In genomic region chr2:229596796-229597195, GRCh38 we compare ENCODE assay signal across 19 cellular contexts.
DNase-seq lines count a peak whose midpoint lies in the region; ATAC-seq, FAIRE-seq and TF ChIP-seq lines count a peak whose summit lies in the region.
"Had no signal": no experiment of that assay in that cellular context is flagged by ENCODE, and none has a peak within 500 bp of the region (broad histone marks: within the 10 kb centered on the region; RNA-seq: fewer than 3 reads in every experiment).

No MANE protein-coding gene starts in this region.

- H3K27ac ChIP-seq in HepG2 (ENCODE audit: extremely low read length, insufficient read depth, low read length) (no peak overlapping the region), right lobe of liver (no peak overlapping the region), GM12878 (ENCODE audit: control insufficient read depth, insufficient read depth) (no peak overlapping the region)
- H3K27ac ChIP-seq: 22Rv1, BLaER1, C4-2B, GM23248 had no signal

- POLR2A ChIA-PET in HepG2 (lab: Yijun Ruan, JAX) (no interaction called here), GM12878 (lab: Charles Lee) (no interaction called here)

- RAD21 ChIA-PET in GM12878 (lab: Charles Lee; ENCODE audit: unreplicated experiment): no interaction called here

- no peak for TF ChIP-seq RAD21 in HepG2 (CRISPR knock-in tag; IDR thresholded peaks at IDR 0.05)
- no peak for TF ChIP-seq RAD21 in GM12878 (IDR thresholded peaks at IDR 0.05; ENCODE audit: insufficient read depth, low read depth, low read length)

- ATAC-seq in HepG2 (no peak), right lobe of liver (no peak), GM12878 (no peak), HG03571 (IDR thresholded peaks at IDR 0.05; ENCODE audit: unreplicated experiment) (no peak)
- ATAC-seq: CD8-positive, alpha-beta T cell had no signal

- TF ChIP-seq EP300 in HepG2 (IDR thresholded peaks at IDR 0.05; ENCODE audit: low read depth in 2 of 2, low read length in 2 of 2) (no peak), HepG2 (CRISPR knock-in tag; IDR thresholded peaks at IDR 0.05; ENCODE audit: borderline replicate concordance) (no peak), GM12878 (IDR thresholded peaks at IDR 0.05; ENCODE audit: borderline replicate concordance in 1 of 2, control insufficient read depth in 1 of 2, low read depth in 2 of 2, low read length in 2 of 2) (no peak)

- TF ChIP-seq POLR2A in HepG2 (IDR thresholded peaks at IDR 0.05; ENCODE audit: insufficient read depth in 1 of 2, low read depth in 2 of 2, low read length in 2 of 2) (no peak), right lobe of liver (IDR thresholded peaks at IDR 0.05) (no peak), GM12878 (IDR thresholded peaks at IDR 0.05; ENCODE audit: low read depth, low read length) (no peak)

- intact Hi-C loops in HepG2 (cut with micrococcal nuclease; ENCODE audit: unreplicated experiment) (no loop called here), right lobe of liver (cut with DNase I) (no loop called here), GM12878 (cut with micrococcal nuclease; ENCODE audit: unreplicated experiment) (no loop called here)

- BruUV-seq in HepG2 (replicated peaks; lab: Mats Ljungman, UMichigan) (no TSS peak), GM12878 (replicated peaks; lab: Mats Ljungman, UMichigan) (no TSS peak)

- SMC1A ChIA-PET in GM12878 (lab: Charles Lee; ENCODE audit: uncharacterized antibody, unreplicated experiment): no interaction called here

- no peak for DNase-seq in HepG2 (ENCODE audit: low spot score)
- DNase-seq in right lobe of liver: no peak
- no peak for DNase-seq in GM12878 (ENCODE audit: low read depth, low spot score)
- no peak for DNase-seq in urothelium cell line (ENCODE audit: low spot score)
- DNase-seq in NCI-H774 (lab: John Stamatoyannopoulos, UW): no peak
- DNase-seq: Caco-2; CD4-positive, CD25-positive, alpha-beta regulatory T cell; CD8-positive, alpha-beta T cell; DMS153; EL; GDM1; GM23248 had no signal

- H3K9ac ChIP-seq in HepG2 (ENCODE audit: insufficient read depth, low read depth, low read length) (no peak overlapping the region), GM12878 (ENCODE audit: control insufficient read depth, insufficient read depth, low read length) (no peak overlapping the region)
- H3K9ac ChIP-seq: BLaER1, GM23248 had no signal

- in situ Hi-C loops in HepG2 (cut with HindIII; ENCODE audit: extremely low pct_ligation_motif_present, low pct_unique_long_range_greater_than_20kb) (no loop called here), GM12878 (cut with MboI) (no loop called here)

- no peak overlapping the region for H3K4me3 ChIP-seq in HepG2 (replicated peaks in 1 of 3; ENCODE audit: insufficient read depth in 1 of 3, low read depth in 2 of 3, low read length in 3 of 3)
- no peak overlapping the region for H3K4me3 ChIP-seq in right lobe of liver
- no peak overlapping the region for H3K4me3 ChIP-seq in GM12878
- H3K4me3 ChIP-seq: BLaER1, GM23248, HAP-1 had no signal

- CTCF ChIA-PET in HepG2 (lab: Yijun Ruan, JAX; ENCODE audit: low intra/inter-chr PET ratio, low total read pairs) (no interaction called here), GM12878 (lab: Yijun Ruan, JAX) (interaction anchor here (1.0 kb wide), 1 partner anchor 13 kb away, joined by 4 read pairs; no protein-coding TSS in a partner anchor)

- FAIRE-seq in HepG2 (lab: Jason Lieb, UNC) (no peak), GM12878 (lab: Jason Lieb, UNC) (no peak), urothelium cell line (lab: Jason Lieb, UNC) (peak; percentile 87)
- FAIRE-seq: A204.1, GM12892 had no signal

- H3K79me2 ChIP-seq in HepG2 (ENCODE audit: insufficient read depth, low read length): no peaks in the 10 kb centered on the region
- no peaks in the 10 kb centered on the region for H3K79me2 ChIP-seq in GM12878 (ENCODE audit: control insufficient read depth, insufficient read depth, low read length)

- H3K9me3 ChIP-seq in HepG2 (ENCODE audit: low read length) (no peaks in the 10 kb centered on the region), right lobe of liver (no peaks in the 10 kb centered on the region), GM12878 (replicated peaks; ENCODE audit: control insufficient read depth, insufficient read depth, low read length) (no peaks in the 10 kb centered on the region)
- H3K9me3 ChIP-seq: BLaER1, Caco-2, HAP-1 had no signal

- TF ChIP-seq CTCF in HepG2 (CRISPR knock-in tag; IDR thresholded peaks at IDR 0.05): no peak
- no peak for TF ChIP-seq CTCF in right lobe of liver (IDR thresholded peaks at IDR 0.05)
- no peak for TF ChIP-seq CTCF in GM12878 (IDR thresholded peaks at IDR 0.05 in 2 of 3, conservative IDR thresholded peaks at IDR 0.05 in 1 of 3; ENCODE audit: control insufficient read depth in 2 of 3, extremely low read depth in 1 of 3, insufficient read depth in 1 of 3, low read depth in 3 of 3, low read length in 3 of 3)

- H3K4me1 ChIP-seq in HepG2 (ENCODE audit: insufficient read depth, low read length) (no peaks in the 10 kb centered on the region), right lobe of liver (no peaks in the 10 kb centered on the region), GM12878 (ENCODE audit: control insufficient read depth, insufficient read depth, low read length) (no peaks in the 10 kb centered on the region)
- H3K4me1 ChIP-seq: Caco-2, HAP-1 had no signal

- H3K36me3 ChIP-seq in HepG2 (replicated peaks in 1 of 2; ENCODE audit: control insufficient read depth in 1 of 2, insufficient read depth in 2 of 2, low read length in 2 of 2) (no peaks in the 10 kb centered on the region), right lobe of liver (no peaks in the 10 kb centered on the region), GM12878 (ENCODE audit: control insufficient read depth in 2 of 2, insufficient read depth in 2 of 2, low read length in 1 of 2) (no peaks in the 10 kb centered on the region)
- H3K36me3 ChIP-seq: BLaER1, HAP-1 had no signal

- no peak overlapping the region for H3K4me2 ChIP-seq in HepG2 (ENCODE audit: low read depth, low read length)
- no peak overlapping the region for H3K4me2 ChIP-seq in GM12878 (ENCODE audit: control insufficient read depth, insufficient read depth)
- H3K4me2 ChIP-seq: BLaER1 had no signal

- no peaks in the 10 kb centered on the region for H4K20me1 ChIP-seq in HepG2 (ENCODE audit: insufficient read depth, low read length)
- no peaks in the 10 kb centered on the region for H4K20me1 ChIP-seq in GM12878 (ENCODE audit: control insufficient read depth, insufficient read depth)
- H4K20me1 ChIP-seq: BLaER1 had no signal

- peaks cover 0 to 2% of the 10 kb centered on the region in 2 experiments; a peak in 2 of 5 replicates for H3K27me3 ChIP-seq in HepG2 (ENCODE audit: control insufficient read depth in 1 of 2, insufficient read depth in 2 of 2, low read length in 2 of 2)
- no peaks in the 10 kb centered on the region for H3K27me3 ChIP-seq in right lobe of liver
- peaks cover 0 to 1% of the 10 kb centered on the region in 2 experiments; a peak in 2 of 4 replicates for H3K27me3 ChIP-seq in GM12878 (replicated peaks in 1 of 2; ENCODE audit: control insufficient read depth in 2 of 2, insufficient read depth in 2 of 2, low read length in 1 of 2)
- H3K27me3 ChIP-seq: BLaER1 had no signal

- H2AFZ ChIP-seq in HepG2 (ENCODE audit: low read length): no peak overlapping the region
- no peak overlapping the region for H2AFZ ChIP-seq in GM12878 (ENCODE audit: control insufficient read depth, low read depth, low read length)
- H2AFZ ChIP-seq: GM23248 had no signal

- 29% methylated on average over 7 of the region's 7 CpGs for WGBS in HepG2 (ENCODE audit: low lambda C conversion rate)
- 48% methylated on average over 7 of the region's 7 CpGs for WGBS in right lobe of liver (ENCODE audit: insufficient coverage, low coverage, low lambda C conversion rate, missing lambda C conversion rate)
- WGBS in GM12878 (ENCODE audit: insufficient coverage, insufficient replicate concordance, low lambda C conversion rate, missing lambda C conversion rate): 27% methylated on average over 7 of the region's 7 CpGs

TF ChIP-seq in HepG2, 621 proteins besides CTCF, POLR2A, EP300 and RAD21:
- TF ChIP-seq ELF1 (CRISPR knock-in tag; IDR thresholded peaks at IDR 0.05) (no peak), MNT (IDR thresholded peaks at IDR 0.05) (peak; percentile 84), ZNF703 (CRISPR knock-in tag; IDR thresholded peaks at IDR 0.05; ENCODE audit: borderline replicate concordance) (no peak), NR2F1 (CRISPR knock-in tag; IDR thresholded peaks at IDR 0.05) (no peak), GTF2F1 (IDR thresholded peaks at IDR 0.05; ENCODE audit: low read length) (no peak), ZNF367 (CRISPR knock-in tag; IDR thresholded peaks at IDR 0.05; ENCODE audit: borderline replicate concordance) (no peak)
TF ChIP-seq in HepG2: peak in this region for 1.

TF ChIP-seq in GM12878, 131 proteins besides CTCF, POLR2A, EP300 and RAD21:
- TF ChIP-seq BCL3 (IDR thresholded peaks at IDR 0.05; ENCODE audit: borderline replicate concordance, insufficient read depth, low read depth, low read length, poor library complexity, severe bottlenecking): peak; percentile 51
- TF ChIP-seq HCFC1 (IDR thresholded peaks at IDR 0.05; ENCODE audit: low read length): no peak
- no peak for TF ChIP-seq HSF1 (IDR thresholded peaks at IDR 0.05; ENCODE audit: low read depth, low read length)
- no peak for TF ChIP-seq FOS (IDR thresholded peaks at IDR 0.05; ENCODE audit: borderline replicate concordance, extremely low read depth, insufficient read length)
- no peak for TF ChIP-seq EZH2 (IDR thresholded peaks at IDR 0.05; ENCODE audit: borderline replicate concordance, control insufficient read depth, low read depth, low read length)
- TF ChIP-seq CEBPB (IDR thresholded peaks at IDR 0.05; ENCODE audit: borderline replicate concordance in 1 of 2, low read depth in 2 of 2, low read length in 2 of 2): no peak

Comparison
In these comparisons a context has a peak if more than half of its experiments do, and no peak if none do; other contexts are left out.
1. Of the 75 proteins assayed by ChIP-seq in both HepG2 and GM12878: peak only in HepG2: none; only in GM12878: BCL3; in both: none; in neither: 74.